Comparison of ENCODE assay signal across 10 cellular contexts in the genomic region with DNA sequence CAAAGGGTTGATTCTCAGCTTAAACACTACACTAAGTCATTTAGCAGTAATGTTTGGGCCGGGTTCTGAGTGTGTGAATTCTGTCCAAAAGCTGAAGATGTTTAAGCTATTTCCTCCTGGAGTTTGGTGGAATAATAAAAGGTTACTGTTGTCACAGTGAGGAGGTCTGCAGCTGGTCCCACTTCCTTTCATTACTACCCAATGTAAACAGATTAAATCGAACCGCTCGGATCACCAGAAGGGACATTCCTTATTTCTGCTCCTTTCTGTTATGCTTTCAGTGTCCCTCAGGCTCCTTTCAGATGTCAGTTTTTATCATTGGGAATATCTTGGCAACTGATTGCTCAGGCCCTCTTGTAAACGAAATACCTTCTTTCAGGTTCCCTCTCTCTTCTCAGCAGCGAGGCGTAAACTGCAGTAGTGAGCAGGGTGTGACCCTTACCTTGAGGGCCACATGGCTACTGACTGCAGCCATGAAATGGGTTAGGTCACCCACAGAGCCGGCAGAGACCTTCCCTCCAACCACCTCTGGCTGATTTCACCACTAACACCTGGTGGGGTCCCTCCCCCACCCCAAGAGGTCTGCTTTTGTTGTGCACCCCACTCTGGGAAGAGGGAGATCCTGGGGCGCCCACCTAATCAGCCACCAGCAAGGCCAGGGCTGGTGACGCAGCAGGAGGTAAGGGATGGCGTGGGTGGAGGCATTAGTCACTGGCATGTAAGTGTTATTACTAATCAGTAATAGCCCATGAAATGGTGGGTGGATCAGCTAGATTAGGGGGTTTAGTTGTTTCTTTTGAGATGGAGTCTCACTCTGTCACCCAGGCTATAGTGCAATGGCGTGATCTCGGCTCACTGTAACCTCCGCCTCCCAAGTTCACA.
A peak's percentile ranks its signal among the peaks of the same experiment; 100 is the strongest.
DNase-seq lines count a peak whose midpoint lies in the region; ATAC-seq, FAIRE-seq and TF ChIP-seq lines count a peak whose summit lies in the region.
"Had no signal": no experiment of that assay in that cellular context is flagged by ENCODE, and none has a peak within 500 bp of the region (broad histone marks: within the 10 kb centered on the region; RNA-seq: fewer than 3 reads in every experiment).

No MANE protein-coding gene starts in this region.

- intact Hi-C loops in K562 (cut with micrococcal nuclease): no loop called here

- no peaks in the 10 kb centered on the region for H3K9me3 ChIP-seq in K562 (replicated peaks; ENCODE audit: control insufficient read depth, insufficient read depth, low read depth, low read length)

- no peak for TF ChIP-seq RAD21 in K562 (CRISPR knock-in tag; conservative IDR thresholded peaks at IDR 0.05 in 1 of 2, IDR thresholded peaks at IDR 0.05 in 1 of 2)

- CTCF ChIA-PET in K562 (lab: Yijun Ruan, JAX; ENCODE audit: low intra/inter-chr PET ratio): no interaction called here

- H3K4me2 ChIP-seq in K562 (ENCODE audit: insufficient read depth, low read length): no peak overlapping the region
- H3K4me2 ChIP-seq: KMS-11 had no signal

- DNase-seq in HTR-8/SVneo (ENCODE audit: insufficient read length, low spot score) (peak; percentile 49), K562 (ENCODE audit: extremely low read depth in 1 of 4, low spot score in 3 of 4) (peak in 2 of 4 experiments; percentile 15 to 36), non-pigmented ciliary epithelial cell (ENCODE audit: low read depth) (peak; percentile 81), NCI-H446 (lab: John Stamatoyannopoulos, UW) (no peak), NCI-H748 treated with DMSO at 0.1 percent for 48 hours (lab: John Stamatoyannopoulos, UW) (no peak), NCI-H1417 treated with DMSO at 0.1 percent for 48 hours (lab: John Stamatoyannopoulos, UW) (no peak), NCI-H2196 treated with DMSO at 0.1 percent for 48 hours (lab: John Stamatoyannopoulos, UW; ENCODE audit: unreplicated experiment) (no peak)

- H3K79me2 ChIP-seq in ACC112 (ENCODE audit: control insufficient read depth, insufficient read depth, low read length, unreplicated experiment) (no peaks in the 10 kb centered on the region), K562 (ENCODE audit: control insufficient read depth, insufficient read depth, low read length) (no peaks in the 10 kb centered on the region)

- BruUV-seq in K562 (replicated peaks; lab: Mats Ljungman, UMichigan): no TSS peak

- no peak for ATAC-seq in K562

- H3K36me3 ChIP-seq in ACC112 (ENCODE audit: insufficient read depth, low read length) (0 out of 2 replicates have a peak, but pooled peaks cover 9% of the 10 kb centered on the region), K562 (ENCODE audit: control insufficient read depth, insufficient read depth, low read length) (peaks cover 12% of the 10 kb centered on the region)

- in situ Hi-C loops in K562 (cut with MboI): no loop called here

- FAIRE-seq in HTR-8/SVneo (lab: Jason Lieb, UNC) (peak; percentile 80), K562 (lab: Jason Lieb, UNC) (no peak)
- FAIRE-seq: endometrium had no signal

- WGBS in K562 (ENCODE audit: insufficient coverage, low coverage, missing lambda C conversion rate): 70% methylated on average over 7 of the region's 14 CpGs

- 0 out of 2 replicates have a peak, but pooled peaks cover 4% of the 10 kb centered on the region for H4K20me1 ChIP-seq in K562 (replicated peaks; ENCODE audit: control insufficient read depth, insufficient read depth, low read length)

- no peak for TF ChIP-seq CTCF in K562 (IDR thresholded peaks at IDR 0.05 in 2 of 3, conservative IDR thresholded peaks at IDR 0.05 in 1 of 3; ENCODE audit: insufficient read depth in 2 of 3, low read depth in 1 of 3, low read length in 3 of 3)

- H3K9ac ChIP-seq in K562 (ENCODE audit: insufficient read depth in 1 of 2, low read depth in 2 of 2, low read length in 2 of 2): peak overlapping the region in 1 of 2 experiments; percentile 40; a peak in 1 of 4 replicates
- H3K9ac ChIP-seq: KMS-11 had no signal

- no peaks in the 10 kb centered on the region for H3K9me1 ChIP-seq in K562 (ENCODE audit: control insufficient read depth, insufficient read depth, low read length)

- H3K4me1 ChIP-seq in ACC112 (ENCODE audit: control insufficient read depth, insufficient read depth, low read length, unreplicated experiment): peaks cover 17% of the 10 kb centered on the region
- H3K4me1 ChIP-seq in K562 (replicated peaks in 1 of 2; ENCODE audit: control insufficient read depth in 2 of 2, insufficient read depth in 2 of 2, low read length in 2 of 2): peaks cover 8 to 28% of the 10 kb centered on the region in 2 experiments

- H3K27ac ChIP-seq in ACC112 (ENCODE audit: low read depth, low read length) (peak overlapping the region; percentile 85), K562 (ENCODE audit: extremely low read depth, low read depth, low read length) (peak overlapping the region; percentile 57; the same call in 1 of the 3 replicates)
- H3K27ac ChIP-seq: KMS-11 had no signal

- H3K27me3 ChIP-seq in ACC112 (ENCODE audit: insufficient read depth, low read length) (no peaks in the 10 kb centered on the region), K562 (ENCODE audit: control insufficient read depth in 2 of 2, insufficient read depth in 2 of 2, low read length in 2 of 2) (no peaks in the 10 kb centered on the region)

- no peak overlapping the region for H2AFZ ChIP-seq in ACC112 (ENCODE audit: low read length, unreplicated experiment)
- no peak overlapping the region for H2AFZ ChIP-seq in K562 (ENCODE audit: low read depth, low read length)

- TF ChIP-seq EP300 in K562 (IDR thresholded peaks at IDR 0.05; ENCODE audit: low read length): no peak; the same call in 1 of the 2 replicates

- H3K4me3 ChIP-seq in ACC112 (ENCODE audit: low read depth, low read length) (0 out of 2 replicates have a peak overlapping the region, but pooled peaks have one; percentile 43), K562 (no peak overlapping the region)

- POLR2A ChIA-PET in K562 (lab: Yijun Ruan, JAX): interaction anchor here (0.7 to 1.3 kb wide), 2 partner anchors 13 to 84 kb away, joined by 3 read pairs; no protein-coding TSS in a partner anchor

- no peak for TF ChIP-seq POLR2A in K562 (conservative IDR thresholded peaks at IDR 0.05)

TF ChIP-seq in K562, 482 proteins besides CTCF, POLR2A, EP300 and RAD21:
- TF ChIP-seq CBFA2T2 (conservative IDR thresholded peaks at IDR 0.05): peak; percentile 64
- TF ChIP-seq DACH1 (IDR thresholded peaks at IDR 0.05; ENCODE audit: partially characterized antibody): peak; percentile 32
- peak; percentile 76 for TF ChIP-seq CBFA2T3 (IDR thresholded peaks at IDR 0.05)
- peak; percentile 34; the same call in 1 of the 2 replicates for TF ChIP-seq ARID1B (IDR thresholded peaks at IDR 0.05)
- TF ChIP-seq ZNF184 (CRISPR knock-in tag; IDR thresholded peaks at IDR 0.05): no peak
- peak; percentile 92 for TF ChIP-seq EGR1 (conservative IDR thresholded peaks at IDR 0.05)
- TF ChIP-seq KLF16 (IDR thresholded peaks at IDR 0.05): peak; percentile 11; the same call in 1 of the 2 replicates
- TF ChIP-seq, protein P1, sequence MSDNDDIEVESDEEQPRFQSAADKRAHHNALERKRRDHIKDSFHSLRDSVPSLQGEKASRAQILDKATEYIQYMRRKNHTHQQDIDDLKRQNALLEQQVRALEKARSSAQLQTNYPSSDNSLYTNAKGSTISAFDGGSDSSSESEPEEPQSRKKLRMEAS (CRISPR knock-in tag; IDR thresholded peaks at IDR 0.05): no peak
- peak; percentile 11; the same call in 1 of the 2 replicates for TF ChIP-seq NFIC (IDR thresholded peaks at IDR 0.05)
- TF ChIP-seq, protein P2, sequence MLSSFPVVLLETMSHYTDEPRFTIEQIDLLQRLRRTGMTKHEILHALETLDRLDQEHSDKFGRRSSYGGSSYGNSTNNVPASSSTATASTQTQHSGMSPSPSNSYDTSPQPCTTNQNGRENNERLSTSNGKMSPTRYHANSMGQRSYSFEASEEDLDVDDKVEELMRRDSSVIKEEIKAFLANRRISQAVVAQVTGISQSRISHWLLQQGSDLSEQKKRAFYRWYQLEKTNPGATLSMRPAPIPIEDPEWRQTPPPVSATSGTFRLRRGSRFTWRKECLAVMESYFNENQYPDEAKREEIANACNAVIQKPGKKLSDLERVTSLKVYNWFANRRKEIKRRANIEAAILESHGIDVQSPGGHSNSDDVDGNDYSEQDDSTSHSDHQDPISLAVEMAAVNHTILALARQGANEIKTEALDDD (IDR thresholded peaks at IDR 0.05): peak; percentile 20; the same call in 1 of the 2 replicates
- 0 out of 2 replicates have a peak, but pooled peaks have one; percentile 6 for TF ChIP-seq TEAD4 (IDR thresholded peaks at IDR 0.05; ENCODE audit: low read length)
- TF ChIP-seq TEAD4 (CRISPR knock-in tag; IDR thresholded peaks at IDR 0.05; ENCODE audit: borderline replicate concordance): no peak
- 0 out of 2 replicates have a peak, but pooled peaks have one; percentile 15 for TF ChIP-seq FOSL1 (tag; conservative IDR thresholded peaks at IDR 0.05)
- TF ChIP-seq KAT2B (IDR thresholded peaks at IDR 0.05; ENCODE audit: low read depth, low read length): no peak
- no peak for TF ChIP-seq LEF1 (IDR thresholded peaks at IDR 0.05)
- no peak for TF ChIP-seq HSF4 (CRISPR knock-in tag; IDR thresholded peaks at IDR 0.05; ENCODE audit: borderline replicate concordance)
TF ChIP-seq in K562: peak in this region for 10.

Comparison
In these comparisons a context has a peak if more than half of its experiments do, and no peak if none do; other contexts are left out.
1. DNase-seq: peak in HTR-8/SVneo (single experiment) and non-pigmented ciliary epithelial cell (single experiment); none in NCI-H446 (0 of 2), NCI-H748 treated with DMSO at 0.1 percent for 48 hours (single experiment), NCI-H1417 treated with DMSO at 0.1 percent for 48 hours (single experiment) and NCI-H2196 treated with DMSO at 0.1 percent for 48 hours (single experiment).